7 cellular contexts compared by ENCODE assay signal in the genomic region with DNA sequence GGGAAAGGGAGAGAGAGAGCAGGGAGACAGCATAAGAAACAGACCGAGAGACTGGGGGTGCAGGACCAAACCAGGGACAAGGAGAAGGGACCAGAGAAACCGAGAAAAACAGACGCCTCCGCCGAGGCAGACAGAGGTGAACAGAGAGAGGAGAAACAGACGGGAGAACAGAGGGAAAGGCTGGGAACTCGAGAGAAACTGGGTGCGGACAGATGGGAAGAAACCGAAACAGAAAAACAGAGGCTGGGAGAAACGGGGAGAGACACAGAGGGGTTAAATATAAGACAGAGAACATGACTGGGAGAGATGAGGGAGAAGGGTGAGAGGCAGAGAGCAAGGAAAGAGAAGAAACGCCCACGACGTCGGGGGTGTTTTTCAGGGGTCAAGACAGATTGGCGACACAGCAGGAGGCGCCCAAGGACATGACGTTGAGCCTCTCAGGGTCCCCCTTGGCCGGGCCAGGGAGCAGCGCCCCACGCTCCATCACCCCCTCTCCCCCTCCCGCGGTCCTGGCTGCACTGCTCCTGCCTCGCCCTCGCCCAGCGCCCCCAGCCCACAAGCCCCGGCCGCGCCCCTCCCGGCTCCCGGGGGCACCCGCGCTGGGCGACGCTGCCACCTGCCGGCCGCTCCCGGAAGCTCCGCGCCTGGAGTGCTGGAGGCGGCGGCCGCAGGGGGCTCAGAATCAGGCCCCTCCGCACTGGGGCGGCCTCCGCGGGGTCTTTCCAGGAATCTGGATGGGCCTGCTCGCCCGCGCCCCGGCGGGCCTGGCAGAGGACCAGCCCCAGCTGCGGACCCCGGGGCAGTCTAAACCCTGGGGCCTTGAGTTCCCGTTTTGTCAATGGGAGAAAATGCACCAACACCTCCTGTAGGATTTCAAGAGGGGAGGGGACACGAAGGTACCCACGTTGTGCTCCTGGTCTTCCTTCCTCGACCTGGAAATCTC. TPM values are rescaled to one million over a fixed set of nuclear protein-coding genes. Genes with fewer than 3 reads are reported as not detected.
DNase-seq lines count a peak whose midpoint lies in the region; ATAC-seq, FAIRE-seq and TF ChIP-seq lines count a peak whose summit lies in the region.

No MANE protein-coding gene starts in this region.

- peaks cover 29 to 46% (median 42%) of the 10 kb centered on the region in 5 donors for H3K27me3 Mint-ChIP-seq in naive thymus-derived CD4-positive, alpha-beta T cell

- H3K9me3 ChIP-seq in esophagus squamous epithelium (no peaks in the 10 kb centered on the region), stomach (no peaks in the 10 kb centered on the region)
- H3K9me3 ChIP-seq in naive thymus-derived CD4-positive, alpha-beta T cell (ENCODE audit: control insufficient read depth in 2 of 3, low read length in 3 of 3) = no peaks in the 10 kb centered on the region

- POLR2A ChIA-PET in naive thymus-derived CD4-positive, alpha-beta T cell (lab: Charles Lee) = interaction anchor here (0.6 to 1.1 kb wide), 2 partner anchors 72 to 224 kb away, joined by 3 to 5 read pairs; no protein-coding TSS in a partner anchor

- WGBS in esophagus squamous epithelium, 2 donors = 6 to 8% methylated on average over 20 to 23 of the region's 57 CpGs
- WGBS in stomach, 5 donors = 2 to 7% (median 4%) methylated on average over 31 to 57 of the region's 57 CpGs

- TF ChIP-seq POLR2A in GM12891 (IDR thresholded peaks at IDR 0.05; ENCODE audit: low read depth, low read length) = no peak
- TF ChIP-seq POLR2A in esophagus squamous epithelium (IDR thresholded peaks at IDR 0.05) = no peak
- TF ChIP-seq POLR2A in stomach (IDR thresholded peaks at IDR 0.05) = no peak

- H3K27ac Mint-ChIP-seq in naive thymus-derived CD4-positive, alpha-beta T cell = peak overlapping the region in 2 of 9 donors; percentile 26 to 34

- peak; percentile 80 for DNase-seq in GM12891 (ENCODE audit: insufficient read length, low spot score)
- peak; percentile 7 for DNase-seq in NCI-H345 treated with DMSO at 0.1 percent for 48 hours (lab: John Stamatoyannopoulos, UW; ENCODE audit: unreplicated experiment)
- DNase-seq in activated T-cell treated with anti-CD3 and anti-CD28 coated beads for 48 hours (ENCODE audit: low read depth) = peak; percentile 50
- DNase-seq in esophagus squamous epithelium (lab: John Stamatoyannopoulos, UW) = no peak
- peak; percentile 12 to 81 (median 48) for DNase-seq in naive thymus-derived CD4-positive, alpha-beta T cell
- peak; percentile 62 for DNase-seq in stomach

- H3K4me3 ChIP-seq in esophagus squamous epithelium (peak overlapping the region; percentile 46 to 73 (median 60)), stomach (peak overlapping the region; percentile 58 to 73 (median 66))
- H3K4me3 ChIP-seq in naive thymus-derived CD4-positive, alpha-beta T cell (ENCODE audit: low read length) = peak overlapping the region; percentile 60

- peaks cover 15 to 70% (median 18%) of the 10 kb centered on the region in 3 donors for H3K4me1 ChIP-seq in esophagus squamous epithelium
- H3K4me1 ChIP-seq in naive thymus-derived CD4-positive, alpha-beta T cell (ENCODE audit: control insufficient read depth in 2 of 2, insufficient read depth in 2 of 2, low read length in 2 of 2) = no peaks in the 10 kb centered on the region
- peaks cover 26 to 79% (median 57%) of the 10 kb centered on the region in 4 donors for H3K4me1 ChIP-seq in stomach

- TF ChIP-seq EP300 in stomach (IDR thresholded peaks at IDR 0.05) = no peak

- no peaks in the 10 kb centered on the region for H3K36me3 Mint-ChIP-seq in naive thymus-derived CD4-positive, alpha-beta T cell

- H3K4me1 Mint-ChIP-seq in naive thymus-derived CD4-positive, alpha-beta T cell = peaks cover 5 to 19% (median 7%) of the 10 kb centered on the region in 7 donors

- no peaks in the 10 kb centered on the region for H3K9me3 Mint-ChIP-seq in naive thymus-derived CD4-positive, alpha-beta T cell

- ATAC-seq in naive thymus-derived CD4-positive, alpha-beta T cell = peak; percentile 67
- no peak for ATAC-seq in GM19351 (IDR thresholded peaks at IDR 0.05; ENCODE audit: unreplicated experiment)

- H3K36me3 ChIP-seq in esophagus squamous epithelium (no peaks in the 10 kb centered on the region), stomach (no peaks in the 10 kb centered on the region)
- no peaks in the 10 kb centered on the region for H3K36me3 ChIP-seq in naive thymus-derived CD4-positive, alpha-beta T cell (ENCODE audit: control insufficient read depth in 2 of 3, insufficient read depth in 3 of 3, low read length in 3 of 3)

- intact Hi-C loops in esophagus squamous epithelium (cut with DNase I) (loop anchor here (5.0 kb wide), 1 partner anchor 71 kb away; the partner anchor contains the start of gene COL1A1), stomach (cut with DNase I; ENCODE audit: low total_unique reads) (loop anchor here (5.0 kb wide), 1 partner anchor 71 kb away; the partner anchor contains the start of gene COL1A1)
- intact Hi-C loops in naive thymus-derived CD4-positive, alpha-beta T cell (cut with micrococcal nuclease) = loop anchor here (1.0 to 10.0 kb wide), 4 partner anchors 24 to 248 kb away; no protein-coding TSS in a partner anchor

- CTCF ChIA-PET in naive thymus-derived CD4-positive, alpha-beta T cell (lab: Charles Lee) = interaction anchor here (0.5 to 7.0 kb wide), 7 partner anchors 27 to 219 kb away, joined by 3 to 60 read pairs (median 3); partner anchors contain the start of gene COL1A1

- H3K4me3 Mint-ChIP-seq in naive thymus-derived CD4-positive, alpha-beta T cell = peak overlapping the region; percentile 39 to 90 (median 84)

- TF ChIP-seq CTCF in esophagus squamous epithelium (IDR thresholded peaks at IDR 0.05) (peak; percentile 86 to 98 (median 94)), stomach (IDR thresholded peaks at IDR 0.05) (peak in 5 of 7 experiments; percentile 41 to 97 (median 89))

- H3K27ac ChIP-seq in esophagus squamous epithelium = peak overlapping the region; percentile 55 to 86 (median 78)
- H3K27ac ChIP-seq in naive thymus-derived CD4-positive, alpha-beta T cell (ENCODE audit: low read depth, low read length) = no peak overlapping the region
- peak overlapping the region; percentile 48 to 88 (median 84) for H3K27ac ChIP-seq in stomach

- H3K27me3 ChIP-seq in esophagus squamous epithelium (peaks cover 0 to 32% (median 0%) of the 10 kb centered on the region in 4 donors), stomach (peaks cover 0 to 29% (median 5%) of the 10 kb centered on the region in 3 donors)
- peaks cover 0 to 3% of the 10 kb centered on the region in 2 donors for H3K27me3 ChIP-seq in naive thymus-derived CD4-positive, alpha-beta T cell (ENCODE audit: control insufficient read depth in 2 of 2, insufficient read depth in 2 of 2, low read length in 2 of 2)

- FAIRE-seq in GM12891 (lab: Jason Lieb, UNC) = peak; percentile 64

TF ChIP-seq in GM12891, 5 proteins besides CTCF, POLR2A, EP300 and RAD21:
- TF ChIP-seq PAX5 (IDR thresholded peaks at IDR 0.05; ENCODE audit: insufficient read depth, low read length, severe bottlenecking) (no peak), POLR2AphosphoS5 (IDR thresholded peaks at IDR 0.05; ENCODE audit: low read depth, low read length) (no peak), POU2F2 (IDR thresholded peaks at IDR 0.05; ENCODE audit: low read depth, low read length) (no peak), TAF1 (IDR thresholded peaks at IDR 0.05; ENCODE audit: low read depth, low read length) (no peak), SPI1 (IDR thresholded peaks at IDR 0.05; ENCODE audit: low read depth, low read length) (no peak)

RNA-seq across cellular contexts. Expression of gene TMEM92, which starts 1.3 kb away (rescaled TPM):
- polyA plus RNA-seq in GM12891 (2012; ENCODE audit: low read depth, missing spikeins) = 0.14 TPM
- total RNA-seq in esophagus squamous epithelium = under 1 TPM in 2 of 4 donors, not detected in 2; 0.12 to 0.76 TPM
- under 1 TPM in 1 of 5 experiments, not detected in 4; 0.10 TPM for total RNA-seq in naive thymus-derived CD4-positive, alpha-beta T cell
- polyA plus RNA-seq in naive thymus-derived CD4-positive, alpha-beta T cell = not detected
- total RNA-seq in stomach = 10 to 100 TPM in 3 of 5 donors, 1 to 10 TPM in 2; 2.7 to 24.9 (median 10.4) TPM
- polyA plus RNA-seq in stomach = 10 to 100 TPM in 2 of 3 donors, 1 to 10 TPM in 1; 9.7 to 16.3 (median 12.2) TPM
